15 cellular contexts compared by ENCODE assay signal in genomic region chr14:62206456-62206855, GRCh38.
"Had no signal": no experiment of that assay in that cellular context is flagged by ENCODE, and none has a peak within 500 bp of the region (broad histone marks: within the 10 kb centered on the region; RNA-seq: fewer than 3 reads in every experiment).

No MANE protein-coding gene starts in this region.

- H3K4me3 ChIP-seq: body of pancreas, left ventricle myocardium inferior, thoracic aorta, upper lobe of right lung had no signal

- H3K4me1 ChIP-seq: body of pancreas, left ventricle myocardium inferior, parathyroid adenoma, upper lobe of right lung had no signal

- H3K27me3 ChIP-seq: body of pancreas, upper lobe of right lung had no signal

- DNase-seq: activated CD4-positive, CD25-positive, alpha-beta regulatory T cell treated with anti-CD3 and anti-CD28 coated beads, Interleukin-2, amount 50 U/mL, for 72 hours; activated naive CD4-positive, alpha-beta T cell treated with Interleukin-2 at 50 U/mL for 16 hours; activated T-cell treated with anti-CD3 and anti-CD28 coated beads for 4 hours; body of pancreas; cortex of kidney; effector CD8-positive, alpha-beta T cell; hypothalamus; left ventricle myocardium inferior; naive thymus-derived CD8-positive, alpha-beta T cell; stimulated activated CD4-positive, alpha-beta T cell treated with anti-CD3 and anti-CD28 coated beads, Interleukin-1b, Interleukin-23, amount 100 ng/mL, for 48 hours; T-cell; T-helper 9 cell; upper lobe of right lung had no signal

- ATAC-seq: body of pancreas; naive thymus-derived CD8-positive, alpha-beta T cell; T-cell; upper lobe of right lung had no signal

- H3K27ac ChIP-seq: body of pancreas, left ventricle myocardium inferior, parathyroid adenoma, thoracic aorta, upper lobe of right lung had no signal
